ENCODE assay signal across 23 cellular contexts in genomic region chr21:21397464-21397863, GRCh38.
DNase-seq lines count a peak whose midpoint lies in the region; ATAC-seq, FAIRE-seq and TF ChIP-seq lines count a peak whose summit lies in the region.
"Had no signal": no experiment of that assay in that cellular context is flagged by ENCODE, and none has a peak within 500 bp of the region (broad histone marks: within the 10 kb centered on the region; RNA-seq: fewer than 3 reads in every experiment).

No MANE protein-coding gene starts in this region.

- no peak overlapping the region for H2AFZ ChIP-seq in K562 (ENCODE audit: low read depth, low read length)

- in situ Hi-C loops in K562 (cut with MboI) = no loop called here

- no peak overlapping the region for H3K4me3 Mint-ChIP-seq in activated T-helper 1 cell treated with anti-CD3 and anti-CD28 coated beads, Interleukin-12 subunit alpha, Interleukin-12 subunit beta, Interleukin-2, Interleukin-4 antibody, amounts not matched to agents 30 ng/mL and 10 ng/mL and 1 ng/mL, durations not matched to agents 14 hours and 24 hours and 36 hours
- H3K4me3 Mint-ChIP-seq in mesothelial cell of epicardium = no peak overlapping the region
- H3K4me3 Mint-ChIP-seq: CD4-positive, CD25-positive, alpha-beta regulatory T cell; CD8-positive, alpha-beta memory T cell; HFFc6 had no signal

- intact Hi-C loops in K562 (cut with micrococcal nuclease) = no loop called here
- intact Hi-C loops in spleen (cut with DNase I; ENCODE audit: low total_unique reads) = no loop called here
- intact Hi-C loops in activated T-helper 1 cell treated with anti-CD3 and anti-CD28 coated beads, Interleukin-12 subunit alpha, Interleukin-12 subunit beta, Interleukin-2, Interleukin-4 antibody, amounts not matched to agents 30 ng/mL and 10 ng/mL and 1 ng/mL, durations not matched to agents 14 hours and 24 hours and 36 hours (cut with micrococcal nuclease) = no loop called here

- POLR2A ChIA-PET in K562 (lab: Yijun Ruan, JAX) = no interaction called here

- H3K36me3 Mint-ChIP-seq in activated T-helper 1 cell treated with anti-CD3 and anti-CD28 coated beads, Interleukin-12 subunit alpha, Interleukin-12 subunit beta, Interleukin-2, Interleukin-4 antibody, amounts not matched to agents 30 ng/mL and 10 ng/mL and 1 ng/mL, durations not matched to agents 14 hours and 24 hours and 36 hours (ENCODE audit: low read depth) = no peaks in the 10 kb centered on the region
- peaks cover 24% of the 10 kb centered on the region for H3K36me3 Mint-ChIP-seq in mesothelial cell of epicardium
- H3K36me3 Mint-ChIP-seq: CD4-positive, CD25-positive, alpha-beta regulatory T cell; CD8-positive, alpha-beta memory T cell had no signal

- no peak for FAIRE-seq in K562 (lab: Jason Lieb, UNC)
- FAIRE-seq: A549, D721Med, GM12878, GM19239, H54 had no signal

- no peaks in the 10 kb centered on the region for H3K9me1 ChIP-seq in K562 (ENCODE audit: control insufficient read depth, insufficient read depth, low read length)

- H3K9me3 Mint-ChIP-seq in activated T-helper 1 cell treated with anti-CD3 and anti-CD28 coated beads, Interleukin-12 subunit alpha, Interleukin-12 subunit beta, Interleukin-2, Interleukin-4 antibody, amounts not matched to agents 30 ng/mL and 10 ng/mL and 1 ng/mL, durations not matched to agents 14 hours and 24 hours and 36 hours = peaks cover 15% of the 10 kb centered on the region
- H3K9me3 Mint-ChIP-seq in mesothelial cell of epicardium = peaks cover 36% of the 10 kb centered on the region

- H3K27ac Mint-ChIP-seq in activated T-helper 1 cell treated with anti-CD3 and anti-CD28 coated beads, Interleukin-12 subunit alpha, Interleukin-12 subunit beta, Interleukin-2, Interleukin-4 antibody, amounts not matched to agents 30 ng/mL and 10 ng/mL and 1 ng/mL, durations not matched to agents 14 hours and 24 hours and 36 hours = no peak overlapping the region
- H3K27ac Mint-ChIP-seq in mesothelial cell of epicardium = no peak overlapping the region
- H3K27ac Mint-ChIP-seq: CD4-positive, CD25-positive, alpha-beta regulatory T cell; CD8-positive, alpha-beta memory T cell; HFFc6 had no signal

- ATAC-seq in K562 = no peak
- ATAC-seq: A549, GM12878 had no signal

- no peaks in the 10 kb centered on the region for H3K4me1 ChIP-seq in K562 (replicated peaks in 1 of 2; ENCODE audit: control insufficient read depth in 2 of 2, insufficient read depth in 2 of 2, low read length in 2 of 2)
- H3K4me1 ChIP-seq in spleen = no peaks in the 10 kb centered on the region
- H3K4me1 ChIP-seq: A549, HAP-1 had no signal

- H3K4me3 ChIP-seq in K562 = no peak overlapping the region
- no peak overlapping the region for H3K4me3 ChIP-seq in spleen
- H3K4me3 ChIP-seq: A549, GM12878, HAP-1 had no signal

- TF ChIP-seq CTCF in K562 (IDR thresholded peaks at IDR 0.05 in 2 of 3, conservative IDR thresholded peaks at IDR 0.05 in 1 of 3; ENCODE audit: insufficient read depth in 2 of 3, low read depth in 1 of 3, low read length in 3 of 3) = no peak
- no peak for TF ChIP-seq CTCF in spleen (IDR thresholded peaks at IDR 0.05 in 8 of 11, conservative IDR thresholded peaks at IDR 0.05 in 3 of 11)
- TF ChIP-seq CTCF in mesothelial cell of epicardium (IDR thresholded peaks at IDR 0.05; ENCODE audit: unreplicated experiment) = no peak

- no peaks in the 10 kb centered on the region for H3K27me3 Mint-ChIP-seq in activated T-helper 1 cell treated with anti-CD3 and anti-CD28 coated beads, Interleukin-12 subunit alpha, Interleukin-12 subunit beta, Interleukin-2, Interleukin-4 antibody, amounts not matched to agents 30 ng/mL and 10 ng/mL and 1 ng/mL, durations not matched to agents 14 hours and 24 hours and 36 hours (ENCODE audit: insufficient read depth)
- H3K27me3 Mint-ChIP-seq in mesothelial cell of epicardium (ENCODE audit: low read depth) = no peaks in the 10 kb centered on the region
- H3K27me3 Mint-ChIP-seq: CD4-positive, CD25-positive, alpha-beta regulatory T cell; CD8-positive, alpha-beta memory T cell had no signal

- no TSS peak for BruUV-seq in K562 (replicated peaks; lab: Mats Ljungman, UMichigan)

- no peak for TF ChIP-seq EP300 in K562 (IDR thresholded peaks at IDR 0.05; ENCODE audit: low read length)

- H3K36me3 ChIP-seq in K562 (ENCODE audit: control insufficient read depth, insufficient read depth, low read length) (no peaks in the 10 kb centered on the region), spleen (no peaks in the 10 kb centered on the region)
- H3K36me3 ChIP-seq: HAP-1 had no signal

- WGBS in K562 (ENCODE audit: insufficient coverage, low coverage, missing lambda C conversion rate) = 89% methylated on average over 3 of the region's 7 CpGs
- WGBS in spleen, 5 donors = 86 to 93% (median 89%) methylated on average over 7 of the region's 7 CpGs

- H3K9me3 ChIP-seq in K562 (replicated peaks; ENCODE audit: control insufficient read depth, insufficient read depth, low read depth, low read length) (peaks cover 5% of the 10 kb centered on the region), spleen (peaks cover 0 to 64% (median 56%) of the 10 kb centered on the region in 8 donors)
- H3K9me3 ChIP-seq: A549, HAP-1 had no signal

- H4K20me1 ChIP-seq in K562 (replicated peaks; ENCODE audit: control insufficient read depth, insufficient read depth, low read length) = no peaks in the 10 kb centered on the region

- H3K4me1 Mint-ChIP-seq in activated T-helper 1 cell treated with anti-CD3 and anti-CD28 coated beads, Interleukin-12 subunit alpha, Interleukin-12 subunit beta, Interleukin-2, Interleukin-4 antibody, amounts not matched to agents 30 ng/mL and 10 ng/mL and 1 ng/mL, durations not matched to agents 14 hours and 24 hours and 36 hours (ENCODE audit: low read depth) = no peaks in the 10 kb centered on the region
- no peaks in the 10 kb centered on the region for H3K4me1 Mint-ChIP-seq in mesothelial cell of epicardium
- H3K4me1 Mint-ChIP-seq: CD4-positive, CD25-positive, alpha-beta regulatory T cell; CD8-positive, alpha-beta memory T cell had no signal

- H3K27ac ChIP-seq in K562 (ENCODE audit: extremely low read depth, low read depth, low read length) (no peak overlapping the region), spleen (no peak overlapping the region)
- H3K27ac ChIP-seq: A549 had no signal

- no peak for TF ChIP-seq POLR2A in K562 (conservative IDR thresholded peaks at IDR 0.05)
- TF ChIP-seq POLR2A in spleen (IDR thresholded peaks at IDR 0.05) = no peak

- no peak for TF ChIP-seq RAD21 in K562 (CRISPR knock-in tag; conservative IDR thresholded peaks at IDR 0.05 in 1 of 2, IDR thresholded peaks at IDR 0.05 in 1 of 2)

- H3K27me3 ChIP-seq in K562 (ENCODE audit: control insufficient read depth in 2 of 2, insufficient read depth in 2 of 2, low read length in 2 of 2) (no peaks in the 10 kb centered on the region), spleen (replicated peaks in 1 of 7) (no peaks in the 10 kb centered on the region)

- DNase-seq in AG20443 (ENCODE audit: low spot score) (peak; percentile 5), K562 (ENCODE audit: extremely low read depth in 1 of 4, low spot score in 3 of 4) (no peak), spleen (peak; percentile 49), mesothelial cell of epicardium (ENCODE audit: low spot score in 2 of 2, unreplicated experiment in 2 of 2) (no peak)
- DNase-seq in activated T-helper 1 cell treated with anti-CD3 and anti-CD28 coated beads, Interleukin-12 subunit alpha, Interleukin-12 subunit beta, Interleukin-2, Interleukin-4 antibody, amounts not matched to agents 30 ng/mL and 10 ng/mL and 1 ng/mL, durations not matched to agents 14 hours and 24 hours and 36 hours (ENCODE audit: low spot score) = no peak
- no peak for DNase-seq in activated effector memory CD4-positive, alpha-beta T cell treated with Interleukin-2 at 50 U/mL for 16 hours
- DNase-seq: 8988T; ACHN; C1 segment of cervical spinal cord; CD4-positive, CD25-positive, alpha-beta regulatory T cell; CD8-positive, alpha-beta memory T cell; DMS 273 treated with DMSO at 0.1 percent for 48 hours; DMS79; EL; GDM1; GOT3; HFFc6 had no signal

- H3K4me2 ChIP-seq in K562 (ENCODE audit: insufficient read depth, low read length) = no peak overlapping the region
- H3K4me2 ChIP-seq: A549 had no signal

- no peak overlapping the region for H3K9ac ChIP-seq in K562 (ENCODE audit: insufficient read depth in 1 of 2, low read depth in 2 of 2, low read length in 2 of 2)

- H3K79me2 ChIP-seq in K562 (ENCODE audit: control insufficient read depth, insufficient read depth, low read length) = no peaks in the 10 kb centered on the region

- CTCF ChIA-PET in K562 (lab: Yijun Ruan, JAX; ENCODE audit: low intra/inter-chr PET ratio) = no interaction called here

TF ChIP-seq in K562, 482 proteins besides CTCF, POLR2A, EP300 and RAD21:
- no peak for TF ChIP-seq KAT7 (CRISPR knock-in tag; IDR thresholded peaks at IDR 0.05; ENCODE audit: borderline replicate concordance)
- peak; percentile 69 for TF ChIP-seq RBM22 (IDR thresholded peaks at IDR 0.05; ENCODE audit: low read depth, low read length, poor library complexity, severe bottlenecking)
- TF ChIP-seq POLR2G (IDR thresholded peaks at IDR 0.05; ENCODE audit: low read depth, low read length) = peak; percentile 55; the same call in 1 of the 2 replicates

Comparison
In these comparisons a context has a peak if more than half of its experiments do, and no peak if none do; other contexts are left out.
1. DNase-seq: peak in AG20443 (single experiment) and spleen (single experiment); none in K562 (0 of 4), activated T-helper 1 cell treated with anti-CD3 and anti-CD28 coated beads, Interleukin-12 subunit alpha, Interleukin-12 subunit beta, Interleukin-2, Interleukin-4 antibody, amounts not matched to agents 30 ng/mL and 10 ng/mL and 1 ng/mL, durations not matched to agents 14 hours and 24 hours and 36 hours (single experiment), activated effector memory CD4-positive, alpha-beta T cell treated with Interleukin-2 at 50 U/mL for 16 hours (single experiment) and mesothelial cell of epicardium (0 of 2).